Comparison of ENCODE assay signal across 6 cellular contexts in genomic region chr19:48896191-48896720, GRCh38. TPM values are rescaled to one million over a fixed set of nuclear protein-coding genes. Genes with fewer than 3 reads are reported as not detected.
DNase-seq lines count a peak whose midpoint lies in the region; ATAC-seq and TF ChIP-seq lines count a peak whose summit lies in the region.

No MANE protein-coding gene starts in this region.

- H3K9me3 Mint-ChIP-seq in activated CD4-positive, alpha-beta T cell treated with anti-CD3 and anti-CD28 coated beads, Interleukin-2, amount 10 ng/mL, durations not matched to agents 24 days and 14 days = no peaks in the 10 kb centered on the region

- H3K4me1 ChIP-seq in right atrium auricular region (peaks cover 0 to 32% of the 10 kb centered on the region in 2 donors), testis (peaks cover 6% of the 10 kb centered on the region)

- WGBS in testis, 2 donors = 8 to 11% methylated on average over 23 to 24 of the region's 25 CpGs

- intact Hi-C loops in activated CD4-positive, alpha-beta T cell treated with anti-CD3 and anti-CD28 coated beads, Interleukin-2, amount 10 ng/mL, durations not matched to agents 24 days and 14 days (cut with micrococcal nuclease) = no loop called here
- intact Hi-C loops in testis (cut with DNase I; ENCODE audit: low total_unique reads) = no loop called here

- H3K9me3 ChIP-seq in right atrium auricular region = no peaks in the 10 kb centered on the region
- H3K9me3 ChIP-seq in testis = no peaks in the 10 kb centered on the region

- peak; percentile 80 for DNase-seq in activated CD4-positive, alpha-beta T cell treated with anti-CD3 and anti-CD28 coated beads, Interleukin-2, amount 10 ng/mL, durations not matched to agents 24 days and 14 days
- no peak for DNase-seq in activated CD4-positive, alpha-beta T cell treated with anti-CD3 and anti-CD28 coated beads, Interleukin-2, amount 50 U/mL, for 4 hours
- DNase-seq in right atrium auricular region (ENCODE audit: low spot score) (peak; percentile 68), testis (peak; percentile 78), NCI-H1092 treated with DMSO at 0.1 percent for 48 hours (lab: John Stamatoyannopoulos, UW) (no peak)

- H3K4me3 ChIP-seq in right atrium auricular region (peak overlapping the region; percentile 37 to 51), testis (peak overlapping the region; percentile 29 to 58)

- H3K36me3 Mint-ChIP-seq in activated CD4-positive, alpha-beta T cell treated with anti-CD3 and anti-CD28 coated beads, Interleukin-2, amount 10 ng/mL, durations not matched to agents 24 days and 14 days (ENCODE audit: low read depth) = peaks cover 7% of the 10 kb centered on the region

- no peak overlapping the region for H3K27ac Mint-ChIP-seq in activated CD4-positive, alpha-beta T cell treated with anti-CD3 and anti-CD28 coated beads, Interleukin-2, amount 10 ng/mL, durations not matched to agents 24 days and 14 days

- no peak for TF ChIP-seq POLR2A in testis (IDR thresholded peaks at IDR 0.05)

- H3K27me3 ChIP-seq in right atrium auricular region (no peaks in the 10 kb centered on the region), testis (no peaks in the 10 kb centered on the region)

- peak overlapping the region; percentile 57 to 81 for H3K27ac ChIP-seq in right atrium auricular region
- peak overlapping the region; percentile 6 to 39 for H3K27ac ChIP-seq in testis

- TF ChIP-seq CTCF in right atrium auricular region (IDR thresholded peaks at IDR 0.05) (no peak), testis (IDR thresholded peaks at IDR 0.05) (no peak)

- H3K36me3 ChIP-seq in right atrium auricular region (no peaks in the 10 kb centered on the region), testis (ENCODE audit: low read depth, missing control alignments) (no peaks in the 10 kb centered on the region)

- H3K27me3 Mint-ChIP-seq in activated CD4-positive, alpha-beta T cell treated with anti-CD3 and anti-CD28 coated beads, Interleukin-2, amount 10 ng/mL, durations not matched to agents 24 days and 14 days = peaks cover 20% of the 10 kb centered on the region

- no peak for ATAC-seq in GM21390 (IDR thresholded peaks at IDR 0.05; ENCODE audit: unreplicated experiment)

- peaks cover 13% of the 10 kb centered on the region for H3K4me1 Mint-ChIP-seq in activated CD4-positive, alpha-beta T cell treated with anti-CD3 and anti-CD28 coated beads, Interleukin-2, amount 10 ng/mL, durations not matched to agents 24 days and 14 days

- H3K4me3 Mint-ChIP-seq in activated CD4-positive, alpha-beta T cell treated with anti-CD3 and anti-CD28 coated beads, Interleukin-2, amount 10 ng/mL, durations not matched to agents 24 days and 14 days = peak overlapping the region; percentile 32

RNA-seq across cellular contexts. Expression of gene TULP2, which starts 2.3 kb away (rescaled TPM):
- total RNA-seq in activated CD4-positive, alpha-beta T cell treated with anti-CD3 and anti-CD28 coated beads, Interleukin-2, amount 10 ng/mL, durations not matched to agents 24 days and 14 days = not detected in 2 replicates
- total RNA-seq in right atrium auricular region (not detected), testis (10 to 100 TPM; 24.5 to 55.2 TPM)
- polyA plus RNA-seq in testis (ENCODE audit: insufficient read depth, low read depth, low replicate concordance) = 72.6 TPM

RNA-seq across cellular contexts. Expression of gene NUCB1, which starts 3.9 kb away (rescaled TPM):
- 116 and 117 TPM in 2 replicates for total RNA-seq in activated CD4-positive, alpha-beta T cell treated with anti-CD3 and anti-CD28 coated beads, Interleukin-2, amount 10 ng/mL, durations not matched to agents 24 days and 14 days
- 100 to 1,000 TPM; 347 to 411 TPM for total RNA-seq in right atrium auricular region
- total RNA-seq in testis = 100 to 1,000 TPM; 139 to 208 TPM
- polyA plus RNA-seq in testis (ENCODE audit: insufficient read depth, low read depth, low replicate concordance) = 136 TPM

RNA-seq across cellular contexts. Expression of gene PPP1R15A, which starts 24.0 kb away (rescaled TPM):
- 40.5 and 42.1 TPM in 2 replicates for total RNA-seq in activated CD4-positive, alpha-beta T cell treated with anti-CD3 and anti-CD28 coated beads, Interleukin-2, amount 10 ng/mL, durations not matched to agents 24 days and 14 days
- total RNA-seq in right atrium auricular region (10 to 100 TPM; 55.0 to 97.6 TPM), testis (10 to 100 TPM; 37.2 to 40.9 TPM)
- 48.3 TPM for polyA plus RNA-seq in testis (ENCODE audit: insufficient read depth, low read depth, low replicate concordance)

RNA-seq across cellular contexts. Expression of gene PLEKHA4, which starts 27.8 kb away (rescaled TPM):
- 1.8 and 1.9 TPM in 2 replicates for total RNA-seq in activated CD4-positive, alpha-beta T cell treated with anti-CD3 and anti-CD28 coated beads, Interleukin-2, amount 10 ng/mL, durations not matched to agents 24 days and 14 days
- total RNA-seq in right atrium auricular region (10 to 100 TPM; 22.4 to 25.1 TPM), testis (10 to 100 TPM; 12.8 to 22.3 TPM)
- 19.9 TPM for polyA plus RNA-seq in testis (ENCODE audit: insufficient read depth, low read depth, low replicate concordance)

RNA-seq across cellular contexts. Expression of gene DHDH, which starts 37.2 kb away (rescaled TPM):
- 0.35 TPM in 1 of 2 replicates, not detected in the other for total RNA-seq in activated CD4-positive, alpha-beta T cell treated with anti-CD3 and anti-CD28 coated beads, Interleukin-2, amount 10 ng/mL, durations not matched to agents 24 days and 14 days
- not detected for total RNA-seq in right atrium auricular region
- total RNA-seq in testis = 1 to 10 TPM; 2.3 to 2.4 TPM
- polyA plus RNA-seq in testis (ENCODE audit: insufficient read depth, low read depth, low replicate concordance) = 3.1 TPM

Comparison
In these comparisons a context has a peak if more than half of its experiments do, and no peak if none do; other contexts are left out.
1. DNase-seq: peak in activated CD4-positive, alpha-beta T cell treated with anti-CD3 and anti-CD28 coated beads, Interleukin-2, amount 10 ng/mL, durations not matched to agents 24 days and 14 days (single experiment), right atrium auricular region (single experiment) and testis (single experiment); none in activated CD4-positive, alpha-beta T cell treated with anti-CD3 and anti-CD28 coated beads, Interleukin-2, amount 50 U/mL, for 4 hours (0 of 2) and NCI-H1092 treated with DMSO at 0.1 percent for 48 hours (single experiment).
2. RNA of gene TULP2, which starts 2.3 kb away (total RNA-seq): 24.5 to 55.2 TPM in testis; not detected in activated CD4-positive, alpha-beta T cell treated with anti-CD3 and anti-CD28 coated beads, Interleukin-2, amount 10 ng/mL, durations not matched to agents 24 days and 14 days and not detected in right atrium auricular region; every median in the first group is over 10 times any median in the second.